17 cellular contexts compared by ENCODE assay signal in genomic region chr6:148535976-148536375, GRCh38.
DNase-seq lines count a peak whose midpoint lies in the region; ATAC-seq and TF ChIP-seq lines count a peak whose summit lies in the region.
"Had no signal": no experiment of that assay in that cellular context is flagged by ENCODE, and none has a peak within 500 bp of the region (broad histone marks: within the 10 kb centered on the region; RNA-seq: fewer than 3 reads in every experiment).

No MANE protein-coding gene starts in this region.

- in situ Hi-C loops in brain microvascular endothelial cell (cut with HindIII; ENCODE audit: low pct_ligation_motif_present, low sequenced_read_pairs), result loop anchor here (25.0 kb wide), 1 partner anchor 274 kb away; no protein-coding TSS in a partner anchor

- peak overlapping the region; percentile 63 for H3K27ac ChIP-seq in brain microvascular endothelial cell
- no peak overlapping the region for H3K27ac ChIP-seq in right atrium auricular region
- H3K27ac ChIP-seq: gastrocnemius medialis, testis had no signal

- ATAC-seq in stimulated activated naive B cell treated with anti-CD40 and anti-IgM and Interleukin-4, amounts not matched to agents 10 μg/mL and 1 μg/mL and 100 μg/mL, for 72 hours (replicated peaks), result no peak
- no peak for ATAC-seq in GM21528 (IDR thresholded peaks at IDR 0.05; ENCODE audit: low FRiP score, unreplicated experiment)
- ATAC-seq: gastrocnemius medialis had no signal

- peaks cover 2 to 5% of the 10 kb centered on the region in 2 donors for H3K4me1 Mint-ChIP-seq in stimulated activated naive B cell treated with anti-CD40 and anti-IgM and Interleukin-4, amounts not matched to agents 10 μg/mL and 1 μg/mL and 100 μg/mL, for 72 hours
- H3K4me1 Mint-ChIP-seq: activated naive CD8-positive, alpha-beta T cell treated with anti-CD3 and anti-CD28 coated beads for 36 hours; CD4-positive, CD25-positive, alpha-beta regulatory T cell had no signal

- peaks cover 18 to 23% of the 10 kb centered on the region in 2 donors for H3K27me3 Mint-ChIP-seq in stimulated activated naive B cell treated with anti-CD40 and anti-IgM and Interleukin-4, amounts not matched to agents 10 μg/mL and 1 μg/mL and 100 μg/mL, for 72 hours

- H3K27me3 ChIP-seq in brain microvascular endothelial cell (replicated peaks) (no peaks in the 10 kb centered on the region), right atrium auricular region (no peaks in the 10 kb centered on the region)
- H3K27me3 ChIP-seq: gastrocnemius medialis, testis had no signal

- H3K4me1 ChIP-seq in right atrium auricular region, result peaks cover 0 to 36% of the 10 kb centered on the region in 2 donors
- H3K4me1 ChIP-seq: testis had no signal

- DNase-seq in GM04504 (ENCODE audit: low read depth) (peak; percentile 90), brain microvascular endothelial cell (peak; percentile 77), medulla oblongata (ENCODE audit: extremely low spot score) (peak; percentile 76), Kasumi-1 (lab: John Stamatoyannopoulos, UW) (no peak), right atrium auricular region (ENCODE audit: low spot score) (no peak)
- no peak for DNase-seq in stimulated activated naive B cell treated with anti-CD40 and anti-IgM and Interleukin-4, amounts not matched to agents 10 μg/mL and 1 μg/mL and 100 μg/mL, for 72 hours
- DNase-seq: activated B cell treated with CpG ODN at 0.5 μM for 24 hours; activated CD8-positive, alpha-beta memory T cell treated with anti-CD3 and anti-CD28 coated beads for 24 hours; activated naive CD8-positive, alpha-beta T cell treated with anti-CD3 and anti-CD28 coated beads for 36 hours; CD4-positive, CD25-positive, alpha-beta regulatory T cell; DMS153; gastrocnemius medialis; NCI-H187; NCI-H446; stimulated activated CD4-positive, alpha-beta T cell treated with anti-CD3 and anti-CD28 coated beads, Interleukin-4, amount 100 ng/mL, for 24 hours; testis had no signal

- H3K4me3 Mint-ChIP-seq in stimulated activated naive B cell treated with anti-CD40 and anti-IgM and Interleukin-4, amounts not matched to agents 10 μg/mL and 1 μg/mL and 100 μg/mL, for 72 hours, result no peak overlapping the region
- H3K4me3 Mint-ChIP-seq: activated B cell treated with CpG ODN at 0.5 μM for 24 hours; activated naive CD8-positive, alpha-beta T cell treated with anti-CD3 and anti-CD28 coated beads for 36 hours; CD4-positive, CD25-positive, alpha-beta regulatory T cell had no signal

- H3K9me3 Mint-ChIP-seq in stimulated activated naive B cell treated with anti-CD40 and anti-IgM and Interleukin-4, amounts not matched to agents 10 μg/mL and 1 μg/mL and 100 μg/mL, for 72 hours, result no peaks in the 10 kb centered on the region
- H3K9me3 Mint-ChIP-seq: activated B cell treated with CpG ODN at 0.5 μM for 24 hours; activated naive CD8-positive, alpha-beta T cell treated with anti-CD3 and anti-CD28 coated beads for 36 hours; CD4-positive, CD25-positive, alpha-beta regulatory T cell had no signal

- H3K4me3 ChIP-seq in brain microvascular endothelial cell (ENCODE audit: low read depth, low read length), result no peak overlapping the region
- no peak overlapping the region for H3K4me3 ChIP-seq in right atrium auricular region
- H3K4me3 ChIP-seq: gastrocnemius medialis, testis had no signal

- no peak overlapping the region for H3K27ac Mint-ChIP-seq in stimulated activated naive B cell treated with anti-CD40 and anti-IgM and Interleukin-4, amounts not matched to agents 10 μg/mL and 1 μg/mL and 100 μg/mL, for 72 hours
- H3K27ac Mint-ChIP-seq: activated B cell treated with CpG ODN at 0.5 μM for 24 hours; activated naive CD8-positive, alpha-beta T cell treated with anti-CD3 and anti-CD28 coated beads for 36 hours; CD4-positive, CD25-positive, alpha-beta regulatory T cell had no signal

- H3K9me3 ChIP-seq in right atrium auricular region, result no peaks in the 10 kb centered on the region
- H3K9me3 ChIP-seq: gastrocnemius medialis, testis had no signal

- peaks cover 0 to 2% of the 10 kb centered on the region in 2 donors for H3K36me3 Mint-ChIP-seq in stimulated activated naive B cell treated with anti-CD40 and anti-IgM and Interleukin-4, amounts not matched to agents 10 μg/mL and 1 μg/mL and 100 μg/mL, for 72 hours
- H3K36me3 Mint-ChIP-seq: activated naive CD8-positive, alpha-beta T cell treated with anti-CD3 and anti-CD28 coated beads for 36 hours; CD4-positive, CD25-positive, alpha-beta regulatory T cell had no signal

- TF ChIP-seq CTCF in brain microvascular endothelial cell (IDR thresholded peaks at IDR 0.05; ENCODE audit: low read depth, low read length, missing control alignments), result no peak
- TF ChIP-seq CTCF in right atrium auricular region (IDR thresholded peaks at IDR 0.05), result no peak

- H3K36me3 ChIP-seq in brain microvascular endothelial cell (replicated peaks) (peaks cover 66% of the 10 kb centered on the region), right atrium auricular region (peaks cover 83% of the 10 kb centered on the region)

Comparison
In these comparisons a context has a peak if more than half of its experiments do, and no peak if none do; other contexts are left out.
1. DNase-seq: peak in GM04504 (single experiment), brain microvascular endothelial cell (single experiment) and medulla oblongata (single experiment); none in stimulated activated naive B cell treated with anti-CD40 and anti-IgM and Interleukin-4, amounts not matched to agents 10 μg/mL and 1 μg/mL and 100 μg/mL, for 72 hours (single experiment), Kasumi-1 (0 of 2) and right atrium auricular region (single experiment).